10 cellular contexts compared by ENCODE assay signal in genomic region chr2:86753606-86754005, GRCh38.
"Had no signal": no experiment of that assay in that cellular context is flagged by ENCODE, and none has a peak within 500 bp of the region (broad histone marks: within the 10 kb centered on the region; RNA-seq: fewer than 3 reads in every experiment).

No MANE protein-coding gene starts in this region.

- H3K4me3 Mint-ChIP-seq: activated T-cell treated with anti-CD3 and anti-CD28 coated beads, Interleukin-2, amount 50 U/mL, for 72 hours; immature natural killer cell; naive thymus-derived CD4-positive, alpha-beta T cell; stimulated activated naive B cell treated with anti-CD40 and anti-IgM and Interleukin-4, amounts not matched to agents 10 μg/mL and 1 μg/mL and 100 μg/mL, for 72 hours had no signal

- H3K27ac Mint-ChIP-seq: activated T-cell treated with anti-CD3 and anti-CD28 coated beads, Interleukin-2, amount 50 U/mL, for 72 hours; immature natural killer cell; progenitor cell of endocrine pancreas; stimulated activated naive B cell treated with anti-CD40 and anti-IgM and Interleukin-4, amounts not matched to agents 10 μg/mL and 1 μg/mL and 100 μg/mL, for 72 hours had no signal

- DNase-seq: activated CD4-positive, alpha-beta T cell treated with anti-CD3 and anti-CD28 coated beads, Interleukin-2, amount 50 U/mL, for 48 hours; activated T-cell treated with anti-CD3 and anti-CD28 coated beads, Interleukin-2, amount 50 U/mL, for 72 hours; cortex of kidney; immature natural killer cell; left cardiac atrium; naive thymus-derived CD4-positive, alpha-beta T cell; right cardiac atrium; stimulated activated naive B cell treated with anti-CD40 and anti-IgM and Interleukin-4, amounts not matched to agents 10 μg/mL and 1 μg/mL and 100 μg/mL, for 72 hours; T-helper 2 cell had no signal

- H3K27me3 Mint-ChIP-seq: naive thymus-derived CD4-positive, alpha-beta T cell; progenitor cell of endocrine pancreas; stimulated activated naive B cell treated with anti-CD40 and anti-IgM and Interleukin-4, amounts not matched to agents 10 μg/mL and 1 μg/mL and 100 μg/mL, for 72 hours had no signal
